ENCODE assay signal across 9 cellular contexts in the genomic region with DNA sequence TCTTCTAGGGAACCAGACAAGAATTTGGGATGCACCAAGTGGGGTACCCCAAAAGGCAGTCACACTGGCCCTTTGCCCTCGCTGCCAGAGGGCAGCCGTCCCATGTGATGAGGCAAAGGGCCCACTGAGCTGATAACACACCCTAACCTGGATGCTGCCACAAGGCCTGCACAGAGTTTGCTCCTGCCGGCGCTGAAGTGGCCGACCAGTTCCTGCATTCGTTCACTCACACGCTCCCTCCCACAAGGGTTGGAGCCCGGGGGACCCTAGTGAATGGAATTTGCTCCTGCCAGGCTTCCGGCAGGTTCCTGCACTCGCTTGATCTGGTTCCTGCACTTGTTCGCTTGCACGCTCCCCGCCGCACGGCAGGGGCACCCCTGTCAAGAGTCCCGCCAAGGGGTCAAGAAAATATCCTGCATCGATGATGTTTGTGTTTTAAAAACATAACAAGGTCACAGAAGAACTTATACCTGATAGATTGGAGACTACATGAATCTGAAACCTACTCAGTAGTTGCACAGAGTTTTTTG.
"Had no signal": no experiment of that assay in that cellular context is flagged by ENCODE, and none has a peak within 500 bp of the region (broad histone marks: within the 10 kb centered on the region; RNA-seq: fewer than 3 reads in every experiment).

No MANE protein-coding gene starts in this region.

- H3K4me2 ChIP-seq: GM23338 had no signal

- H3K4me3 ChIP-seq: GM23248, GM23338, HAP-1 had no signal

- ATAC-seq: GM23338, HCT116 had no signal

- H3K27ac ChIP-seq: GM23248 had no signal

- H3K9ac ChIP-seq: GM23248 had no signal

- H2AFZ ChIP-seq: GM23248, GM23338 had no signal

- H3K9me3 ChIP-seq: HAP-1 had no signal

- H3K36me3 ChIP-seq: HAP-1 had no signal

- H3K4me1 ChIP-seq: HAP-1 had no signal

- DNase-seq: GM23248, GOT3, H7, H9, HCEC 1CT, HFFc6 had no signal
